In genomic region chr17:82231562-82232321, GRCh38 we compare ENCODE assay signal across 8 cellular contexts. TPM values are rescaled to one million over a fixed set of nuclear protein-coding genes. Genes with fewer than 3 reads are reported as not detected.
DNase-seq lines count a peak whose midpoint lies in the region; ATAC-seq and TF ChIP-seq lines count a peak whose summit lies in the region.

No MANE protein-coding gene starts in this region.

- peak overlapping the region in 1 of 2 donors; percentile 21 for H3K9ac ChIP-seq in liver (ENCODE audit: low read depth in 1 of 2, low read length in 2 of 2)

- no peaks in the 10 kb centered on the region for H3K9me3 ChIP-seq in liver (ENCODE audit: control insufficient read depth in 4 of 4, low read length in 3 of 4)

- peak overlapping the region in 2 of 3 donors; percentile 15 to 57 for H3K4me3 ChIP-seq in liver (ENCODE audit: low read depth in 1 of 3, low read length in 3 of 3)

- TF ChIP-seq CTCF in liver (IDR thresholded peaks at IDR 0.05; ENCODE audit: low read depth, low read length, missing input control): no peak

- peaks cover 8 to 37% (median 19%) of the 10 kb centered on the region in 4 donors for H3K4me1 ChIP-seq in liver (ENCODE audit: control insufficient read depth in 4 of 4, insufficient read depth in 4 of 4, low read length in 3 of 4)

- no peaks in the 10 kb centered on the region for H3K27me3 ChIP-seq in liver (ENCODE audit: control insufficient read depth in 4 of 4, insufficient read depth in 4 of 4, low read length in 3 of 4)

- peak overlapping the region; percentile 47 for H3K27ac ChIP-seq in cingulate gyrus (ENCODE audit: low read depth, low read length)
- H3K27ac ChIP-seq in liver (ENCODE audit: low read depth in 1 of 2, low read length in 2 of 2): peak overlapping the region; percentile 72 to 78
- H3K27ac ChIP-seq in temporal lobe (ENCODE audit: low read depth, low read length): peak overlapping the region; percentile 20

- DNase-seq in NCI-H345 (lab: John Stamatoyannopoulos, UW) (peak; percentile 49), NCI-H345 treated with DMSO at 0.1 percent for 48 hours (lab: John Stamatoyannopoulos, UW; ENCODE audit: unreplicated experiment) (no peak), MV-4-11 (lab: John Stamatoyannopoulos, UW) (peak; percentile 89)

- H3K36me3 ChIP-seq in liver (ENCODE audit: control insufficient read depth in 4 of 4, insufficient read depth in 3 of 4, low read depth in 1 of 4, low read length in 3 of 4): no peaks in the 10 kb centered on the region

- 13% methylated on average over 42 of the region's 42 CpGs for WGBS in liver

- TF ChIP-seq RAD21 in liver (IDR thresholded peaks at IDR 0.05): no peak

- ATAC-seq in HG02938 (IDR thresholded peaks at IDR 0.05; ENCODE audit: unreplicated experiment) (no peak), HG03457 (IDR thresholded peaks at IDR 0.05; ENCODE audit: unreplicated experiment) (no peak)

TF ChIP-seq in liver, 16 proteins besides CTCF, POLR2A, EP300 and RAD21:
- peak in 1 of 2 donors; percentile 36 for TF ChIP-seq GABPA (IDR thresholded peaks at IDR 0.05 in 1 of 2, conservative IDR thresholded peaks at IDR 0.05 in 1 of 2)
- TF ChIP-seq NR2F2 (IDR thresholded peaks at IDR 0.05): peak; percentile 18
- peak; percentile 27 for TF ChIP-seq SP1 (IDR thresholded peaks at IDR 0.05)
- no peak for TF ChIP-seq HNF4G (IDR thresholded peaks at IDR 0.05)
- TF ChIP-seq FOXA1 (IDR thresholded peaks at IDR 0.05): no peak
- peak in 1 of 2 donors; percentile 42 for TF ChIP-seq EGR1 (IDR thresholded peaks at IDR 0.05; ENCODE audit: low read depth in 2 of 2)

RNA-seq across cellular contexts. Expression of gene SLC16A3, which starts 2.9 kb away (rescaled TPM):
- total RNA-seq in liver (10 to 100 TPM in 1 of 2 donors, 1 to 10 TPM in 1; 9.2 to 10.5 TPM), temporal lobe (2.5 TPM)
- 1 to 10 TPM; 1.1 to 8.4 TPM for polyA plus RNA-seq in liver

RNA-seq across cellular contexts. Expression of gene CCDC57, which starts 19.1 kb away (rescaled TPM):
- total RNA-seq in liver: 10 to 100 TPM in 1 of 2 donors, 1 to 10 TPM in 1; 5.4 to 13.6 TPM
- 10 to 100 TPM in 1 of 2 donors, 1 to 10 TPM in 1; 9.8 to 19.1 TPM for polyA plus RNA-seq in liver
- total RNA-seq in temporal lobe: 16.2 TPM

RNA-seq across cellular contexts. Expression of gene CSNK1D, which starts 41.8 kb away (rescaled TPM):
- 10 to 100 TPM; 22.0 to 49.0 TPM for total RNA-seq in liver
- 10 to 100 TPM; 29.0 to 39.3 TPM for polyA plus RNA-seq in liver
- total RNA-seq in temporal lobe: 32.2 TPM

Comparison
In these comparisons a context has a peak if more than half of its experiments do, and no peak if none do; other contexts are left out.
1. H3K27ac ChIP-seq: peak in every context shown above with its lines; median percentile 75 in liver; 47 in cingulate gyrus; 20 in temporal lobe.